12 cellular contexts compared by ENCODE assay signal in the genomic region with DNA sequence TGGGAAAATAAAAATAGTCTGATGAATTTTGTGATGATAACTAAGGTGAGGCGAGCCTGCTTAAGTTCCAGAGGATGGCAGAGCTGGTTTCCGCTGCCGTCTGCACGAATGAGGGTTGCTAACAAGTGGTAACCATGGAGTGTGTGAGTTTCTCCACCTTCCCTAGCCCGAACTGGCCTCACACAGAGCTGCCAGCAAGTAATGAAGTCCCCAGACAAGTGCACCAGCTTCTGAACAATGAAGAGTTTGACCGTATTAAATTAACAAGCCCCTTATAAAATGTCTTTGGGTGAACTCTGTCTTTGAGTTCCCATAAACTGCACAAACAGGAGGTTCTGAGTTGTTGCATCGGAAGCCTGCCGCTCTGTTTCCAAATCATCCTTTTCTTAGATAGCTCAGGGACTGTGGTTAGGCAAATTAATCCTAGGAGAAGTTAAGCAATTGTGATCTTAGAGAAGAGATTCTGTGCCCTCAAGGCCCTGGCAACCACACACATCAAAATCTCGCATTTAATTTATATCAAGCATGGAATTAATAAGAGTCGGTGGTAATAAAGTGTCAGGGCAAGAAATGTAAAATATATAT.
"Had no signal": no experiment of that assay in that cellular context is flagged by ENCODE, and none has a peak within 500 bp of the region (broad histone marks: within the 10 kb centered on the region; RNA-seq: fewer than 3 reads in every experiment).

No MANE protein-coding gene starts in this region.

- H3K27me3 ChIP-seq: adrenal gland, brain microvascular endothelial cell, hepatocyte, tibial artery, vagina had no signal

- H2AFZ ChIP-seq: hepatocyte had no signal

- DNase-seq: activated B cell treated with CpG ODN at 0.5 μM for 24 hours; activated CD4-positive, alpha-beta T cell treated with anti-CD3 and anti-CD28 coated beads, Interleukin-2, amount 10 ng/mL, durations not matched to agents 7 days and 5 days; activated CD8-positive, alpha-beta memory T cell treated with anti-CD3 and anti-CD28 coated beads for 24 hours; activated naive CD4-positive, alpha-beta T cell treated with anti-CD3 and anti-CD28 coated beads, Interleukin-2, amount 10 ng/mL, durations not matched to agents 7 days and 5 days; adrenal gland; brain microvascular endothelial cell; cerebellar nuclear complex; erythroblast; right cardiac atrium; tibial artery had no signal

- H3K79me2 ChIP-seq: hepatocyte had no signal

- H3K9me3 ChIP-seq: adrenal gland, tibial artery, vagina had no signal

- H3K36me3 ChIP-seq: adrenal gland, brain microvascular endothelial cell, tibial artery, vagina had no signal

- H3K27ac ChIP-seq: adrenal gland, brain microvascular endothelial cell, hepatocyte, tibial artery, vagina had no signal

- H3K4me1 ChIP-seq: adrenal gland, tibial artery, vagina had no signal

- H3K4me2 ChIP-seq: hepatocyte had no signal

- H3K4me3 ChIP-seq: adrenal gland, hepatocyte, tibial artery, vagina had no signal
